Comparison of ENCODE assay signal across 16 cellular contexts in the genomic region with DNA sequence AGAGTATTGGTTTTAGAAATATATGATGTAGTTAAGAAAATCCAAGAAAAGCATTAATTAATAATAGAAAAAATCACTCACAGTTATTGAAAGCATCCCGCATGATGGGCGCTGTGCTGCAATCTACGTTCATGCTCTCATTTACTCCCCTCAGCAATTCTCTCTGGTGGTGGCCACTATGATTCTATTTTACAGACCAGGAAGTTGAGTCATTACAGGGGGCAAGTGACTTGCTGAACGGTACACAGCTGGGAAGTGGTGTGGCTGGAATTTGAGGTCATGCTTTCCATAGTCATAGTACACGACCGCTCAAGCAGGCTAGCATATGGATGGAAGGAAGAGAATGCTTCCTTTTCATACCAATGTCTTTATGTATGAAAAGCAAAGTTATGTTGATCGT.
DNase-seq lines count a peak whose midpoint lies in the region; ATAC-seq and TF ChIP-seq lines count a peak whose summit lies in the region.
"Had no signal": no experiment of that assay in that cellular context is flagged by ENCODE, and none has a peak within 500 bp of the region (broad histone marks: within the 10 kb centered on the region; RNA-seq: fewer than 3 reads in every experiment).

No MANE protein-coding gene starts in this region.

- H3K4me3 ChIP-seq in SJSA1 = no peak overlapping the region
- H3K4me3 ChIP-seq in esophagus squamous epithelium = no peak overlapping the region
- no peak overlapping the region for H3K4me3 ChIP-seq in body of pancreas
- H3K4me3 ChIP-seq: prostate gland, tibial nerve had no signal

- H3K27ac ChIP-seq in SJSA1 (peak overlapping the region; percentile 32), esophagus squamous epithelium (peak overlapping the region in 3 of 4 donors; percentile 30 to 61 (median 41)), body of pancreas (no peak overlapping the region)
- H3K27ac ChIP-seq: prostate gland, VCaP had no signal

- intact Hi-C loops in esophagus squamous epithelium (cut with DNase I) = no loop called here
- intact Hi-C loops in activated T-helper 2 cell treated with anti-CD3 and anti-CD28 coated beads, Interferon-gamma antibody, Interleukin-2, Interleukin-4, amounts not matched to agents 10 μg/mL and 5 μg/mL and 100 μg/mL, durations not matched to agents 14 hours and 24 hours and 36 hours (cut with micrococcal nuclease) = no loop called here
- intact Hi-C loops in body of pancreas (cut with DNase I) = no loop called here

- TF ChIP-seq CTCF in esophagus squamous epithelium (IDR thresholded peaks at IDR 0.05) (no peak), osteocyte (IDR thresholded peaks at IDR 0.05) (no peak), body of pancreas (IDR thresholded peaks at IDR 0.05) (no peak)

- H3K36me3 Mint-ChIP-seq in osteocyte (ENCODE audit: unreplicated experiment) = no peaks in the 10 kb centered on the region
- H3K36me3 Mint-ChIP-seq in activated T-helper 2 cell treated with anti-CD3 and anti-CD28 coated beads, Interferon-gamma antibody, Interleukin-2, Interleukin-4, amounts not matched to agents 10 μg/mL and 5 μg/mL and 100 μg/mL, durations not matched to agents 14 hours and 24 hours and 36 hours (ENCODE audit: low read depth) = no peaks in the 10 kb centered on the region
- H3K36me3 Mint-ChIP-seq in activated CD8-positive, alpha-beta memory T cell treated with anti-CD3 and anti-CD28 coated beads, Interleukin-2, amount 10 ng/mL, durations not matched to agents 7 days and 5 days = no peaks in the 10 kb centered on the region
- H3K36me3 Mint-ChIP-seq: CD4-positive, CD25-positive, alpha-beta regulatory T cell; memory B cell had no signal

- H3K27me3 ChIP-seq in SJSA1 (replicated peaks) (no peaks in the 10 kb centered on the region), esophagus squamous epithelium (no peaks in the 10 kb centered on the region), body of pancreas (no peaks in the 10 kb centered on the region)
- H3K27me3 ChIP-seq: tibial nerve had no signal

- 75 to 76% methylated on average over 7 of the region's 7 CpGs for WGBS in esophagus squamous epithelium, 2 donors
- 89 to 93% methylated on average over 7 of the region's 7 CpGs for WGBS in body of pancreas, 2 donors

- no peak for ATAC-seq in body of pancreas
- no peak for ATAC-seq in activated CD8-positive, alpha-beta memory T cell treated with anti-CD3 and anti-CD28 coated beads, Interleukin-2, amount 10 ng/mL, durations not matched to agents 7 days and 5 days
- ATAC-seq: activated T-cell treated with anti-CD3 and anti-CD28 coated beads, Interleukin-2, amount 50 U/mL, for 72 hours had no signal

- H3K9me3 ChIP-seq in SJSA1 (replicated peaks) (no peaks in the 10 kb centered on the region), esophagus squamous epithelium (no peaks in the 10 kb centered on the region), body of pancreas (no peaks in the 10 kb centered on the region)
- H3K9me3 ChIP-seq: prostate gland, tibial nerve had no signal

- no peaks in the 10 kb centered on the region for H3K27me3 Mint-ChIP-seq in osteocyte (ENCODE audit: unreplicated experiment)
- H3K27me3 Mint-ChIP-seq in activated T-helper 2 cell treated with anti-CD3 and anti-CD28 coated beads, Interferon-gamma antibody, Interleukin-2, Interleukin-4, amounts not matched to agents 10 μg/mL and 5 μg/mL and 100 μg/mL, durations not matched to agents 14 hours and 24 hours and 36 hours (ENCODE audit: low read depth) = peaks cover 7% of the 10 kb centered on the region
- H3K27me3 Mint-ChIP-seq in activated CD8-positive, alpha-beta memory T cell treated with anti-CD3 and anti-CD28 coated beads, Interleukin-2, amount 10 ng/mL, durations not matched to agents 7 days and 5 days = peaks cover 30% of the 10 kb centered on the region

- H3K4me1 ChIP-seq in SJSA1 (replicated peaks) (peaks cover 12% of the 10 kb centered on the region), esophagus squamous epithelium (peaks cover 0 to 16% (median 0%) of the 10 kb centered on the region in 3 donors), body of pancreas (peaks cover under 1% of the 10 kb centered on the region)
- H3K4me1 ChIP-seq: prostate gland had no signal

- H3K9me3 Mint-ChIP-seq in osteocyte (ENCODE audit: unreplicated experiment) = no peaks in the 10 kb centered on the region
- no peaks in the 10 kb centered on the region for H3K9me3 Mint-ChIP-seq in activated T-helper 2 cell treated with anti-CD3 and anti-CD28 coated beads, Interferon-gamma antibody, Interleukin-2, Interleukin-4, amounts not matched to agents 10 μg/mL and 5 μg/mL and 100 μg/mL, durations not matched to agents 14 hours and 24 hours and 36 hours
- no peaks in the 10 kb centered on the region for H3K9me3 Mint-ChIP-seq in activated CD8-positive, alpha-beta memory T cell treated with anti-CD3 and anti-CD28 coated beads, Interleukin-2, amount 10 ng/mL, durations not matched to agents 7 days and 5 days (ENCODE audit: low read depth)
- H3K9me3 Mint-ChIP-seq: activated T-cell treated with anti-CD3 and anti-CD28 coated beads, Interleukin-2, amount 50 U/mL, for 72 hours; CD4-positive, CD25-positive, alpha-beta regulatory T cell; central memory CD8-positive, alpha-beta T cell; memory B cell had no signal

- peak overlapping the region; percentile 48 for H3K4me3 Mint-ChIP-seq in osteocyte (ENCODE audit: unreplicated experiment)
- H3K4me3 Mint-ChIP-seq in activated T-helper 2 cell treated with anti-CD3 and anti-CD28 coated beads, Interferon-gamma antibody, Interleukin-2, Interleukin-4, amounts not matched to agents 10 μg/mL and 5 μg/mL and 100 μg/mL, durations not matched to agents 14 hours and 24 hours and 36 hours (ENCODE audit: low read depth) = no peak overlapping the region
- H3K4me3 Mint-ChIP-seq in activated CD8-positive, alpha-beta memory T cell treated with anti-CD3 and anti-CD28 coated beads, Interleukin-2, amount 10 ng/mL, durations not matched to agents 7 days and 5 days = no peak overlapping the region
- H3K4me3 Mint-ChIP-seq: activated T-cell treated with anti-CD3 and anti-CD28 coated beads, Interleukin-2, amount 50 U/mL, for 72 hours; CD4-positive, CD25-positive, alpha-beta regulatory T cell; central memory CD8-positive, alpha-beta T cell; memory B cell had no signal

- TF ChIP-seq POLR2A in esophagus squamous epithelium (IDR thresholded peaks at IDR 0.05) (no peak), body of pancreas (IDR thresholded peaks at IDR 0.05) (no peak)

- H3K4me1 Mint-ChIP-seq in osteocyte (ENCODE audit: unreplicated experiment) = peaks cover 65% of the 10 kb centered on the region
- H3K4me1 Mint-ChIP-seq in activated T-helper 2 cell treated with anti-CD3 and anti-CD28 coated beads, Interferon-gamma antibody, Interleukin-2, Interleukin-4, amounts not matched to agents 10 μg/mL and 5 μg/mL and 100 μg/mL, durations not matched to agents 14 hours and 24 hours and 36 hours (ENCODE audit: low read depth) = no peaks in the 10 kb centered on the region
- no peaks in the 10 kb centered on the region for H3K4me1 Mint-ChIP-seq in activated CD8-positive, alpha-beta memory T cell treated with anti-CD3 and anti-CD28 coated beads, Interleukin-2, amount 10 ng/mL, durations not matched to agents 7 days and 5 days
- H3K4me1 Mint-ChIP-seq: central memory CD8-positive, alpha-beta T cell had no signal

- H3K36me3 ChIP-seq in SJSA1 (no peaks in the 10 kb centered on the region), esophagus squamous epithelium (no peaks in the 10 kb centered on the region), body of pancreas (replicated peaks in 1 of 2; ENCODE audit: insufficient read depth in 1 of 2, low read depth in 2 of 2) (no peaks in the 10 kb centered on the region)
- H3K36me3 ChIP-seq: prostate gland, tibial nerve had no signal

- DNase-seq in EH (ENCODE audit: low read depth) (peak; percentile 98), SJSA1 (ENCODE audit: low read depth in 1 of 2, low spot score in 2 of 2) (peak; percentile 39 to 62), esophagus squamous epithelium (lab: John Stamatoyannopoulos, UW) (no peak), osteocyte (ENCODE audit: extremely low spot score, unreplicated experiment) (no peak), SHP77 (lab: John Stamatoyannopoulos, UW) (no peak), body of pancreas (no peak)
- no peak for DNase-seq in activated T-helper 2 cell treated with anti-CD3 and anti-CD28 coated beads, Interferon-gamma antibody, Interleukin-2, Interleukin-4, amounts not matched to agents 10 μg/mL and 5 μg/mL and 100 μg/mL, durations not matched to agents 14 hours and 24 hours and 36 hours (ENCODE audit: low spot score)
- DNase-seq in activated CD8-positive, alpha-beta memory T cell treated with anti-CD3 and anti-CD28 coated beads, Interleukin-2, amount 10 ng/mL, durations not matched to agents 7 days and 5 days = no peak
- DNase-seq: activated T-cell treated with anti-CD3 and anti-CD28 coated beads, Interleukin-2, amount 50 U/mL, for 72 hours; CD4-positive, CD25-positive, alpha-beta regulatory T cell; Karpas-422 had no signal

- CTCF ChIA-PET in activated CD8-positive, alpha-beta memory T cell treated with anti-CD3 and anti-CD28 coated beads, Interleukin-2, amount 10 ng/mL, durations not matched to agents 7 days and 5 days (lab: Charles Lee) = no interaction called here

- peak overlapping the region; percentile 92 for H3K27ac Mint-ChIP-seq in osteocyte (ENCODE audit: unreplicated experiment)
- H3K27ac Mint-ChIP-seq in activated T-helper 2 cell treated with anti-CD3 and anti-CD28 coated beads, Interferon-gamma antibody, Interleukin-2, Interleukin-4, amounts not matched to agents 10 μg/mL and 5 μg/mL and 100 μg/mL, durations not matched to agents 14 hours and 24 hours and 36 hours = no peak overlapping the region
- no peak overlapping the region for H3K27ac Mint-ChIP-seq in activated CD8-positive, alpha-beta memory T cell treated with anti-CD3 and anti-CD28 coated beads, Interleukin-2, amount 10 ng/mL, durations not matched to agents 7 days and 5 days
- H3K27ac Mint-ChIP-seq: activated T-cell treated with anti-CD3 and anti-CD28 coated beads, Interleukin-2, amount 50 U/mL, for 72 hours; CD4-positive, CD25-positive, alpha-beta regulatory T cell; memory B cell had no signal

Comparison
In these comparisons a context has a peak if more than half of its experiments do, and no peak if none do; other contexts are left out.
1. DNase-seq: peak in EH (single experiment) and SJSA1 (2 of 2); none in esophagus squamous epithelium (single experiment), osteocyte (single experiment), SHP77 (0 of 2), activated T-helper 2 cell treated with anti-CD3 and anti-CD28 coated beads, Interferon-gamma antibody, Interleukin-2, Interleukin-4, amounts not matched to agents 10 μg/mL and 5 μg/mL and 100 μg/mL, durations not matched to agents 14 hours and 24 hours and 36 hours (single experiment), body of pancreas (0 of 4) and activated CD8-positive, alpha-beta memory T cell treated with anti-CD3 and anti-CD28 coated beads, Interleukin-2, amount 10 ng/mL, durations not matched to agents 7 days and 5 days (single experiment).
2. H3K27ac ChIP-seq: peak in SJSA1 (single experiment) and esophagus squamous epithelium (3 of 4); none in body of pancreas (0 of 4).